In the genomic region with DNA sequence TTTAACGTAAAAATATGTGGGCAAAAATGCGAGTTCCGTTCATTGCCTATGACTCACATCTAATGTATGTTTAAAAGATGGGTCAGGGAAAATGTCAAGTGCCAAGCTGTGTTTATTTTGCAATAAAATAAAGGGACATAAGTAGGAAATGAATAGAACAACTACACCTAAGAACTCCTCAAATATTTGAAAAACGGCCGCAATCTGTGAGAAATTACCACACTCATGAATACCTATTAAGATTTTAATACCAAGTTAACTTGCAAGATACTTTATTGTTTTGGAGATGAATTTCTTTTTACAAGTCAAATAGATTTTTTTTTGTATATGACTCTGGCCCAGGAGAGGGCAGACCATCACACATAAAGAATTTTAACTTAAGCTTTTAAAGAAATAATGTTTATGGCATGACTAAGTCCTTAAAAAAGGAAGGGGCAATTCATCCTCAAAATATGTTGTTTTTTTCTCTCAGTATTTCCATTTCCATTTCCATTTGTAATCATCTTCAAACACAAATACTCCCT, we compare ENCODE assay signal across 8 cellular contexts.
DNase-seq lines count a peak whose midpoint lies in the region; ATAC-seq, FAIRE-seq and TF ChIP-seq lines count a peak whose summit lies in the region.

No MANE protein-coding gene starts in this region.

- ATAC-seq in natural killer cell treated with Interleukin-12 subunit alpha and Interleukin-12 subunit beta and Interleukin-15 and Interleukin-18, amount 100 ng/mL, for 72 hours = no peak
- ATAC-seq in pancreas (no peak), GM18873 (IDR thresholded peaks at IDR 0.05; ENCODE audit: low FRiP score, unreplicated experiment) (no peak)

- H3F3A ChIP-seq in Loucy (ENCODE audit: low read depth) = no peaks in the 10 kb centered on the region

- no peak overlapping the region for H3K4me3 Mint-ChIP-seq in natural killer cell treated with Interleukin-12 subunit alpha and Interleukin-12 subunit beta and Interleukin-15 and Interleukin-18, amount 100 ng/mL, for 72 hours

- no peaks in the 10 kb centered on the region for H3K36me3 ChIP-seq in Loucy (ENCODE audit: insufficient read depth, low read length)
- H3K36me3 ChIP-seq in pancreas = no peaks in the 10 kb centered on the region

- no peak overlapping the region for H3K9ac ChIP-seq in Loucy (ENCODE audit: low read depth, low read length, poor library complexity, severe bottlenecking)

- no peak overlapping the region for H3K27ac Mint-ChIP-seq in natural killer cell treated with Interleukin-12 subunit alpha and Interleukin-12 subunit beta and Interleukin-15 and Interleukin-18, amount 100 ng/mL, for 72 hours

- H3K9me3 Mint-ChIP-seq in natural killer cell treated with Interleukin-12 subunit alpha and Interleukin-12 subunit beta and Interleukin-15 and Interleukin-18, amount 100 ng/mL, for 72 hours = no peaks in the 10 kb centered on the region

- no peaks in the 10 kb centered on the region for H3K79me2 ChIP-seq in Loucy (ENCODE audit: insufficient read depth, low read length)

- TF ChIP-seq CTCF in Loucy (conservative IDR thresholded peaks at IDR 0.05; ENCODE audit: low read length) (peak; percentile 45), WI38 (IDR thresholded peaks at IDR 0.05; ENCODE audit: low read depth, low read length) (no peak), pancreas (IDR thresholded peaks at IDR 0.05) (no peak)

- H3K4me1 Mint-ChIP-seq in natural killer cell treated with Interleukin-12 subunit alpha and Interleukin-12 subunit beta and Interleukin-15 and Interleukin-18, amount 100 ng/mL, for 72 hours (ENCODE audit: low read depth in 2 of 2) = no peaks in the 10 kb centered on the region

- no peaks in the 10 kb centered on the region for H3K27me3 ChIP-seq in Loucy (ENCODE audit: insufficient read depth, low read length, poor library complexity, severe bottlenecking)
- H3K27me3 ChIP-seq in pancreas = no peaks in the 10 kb centered on the region

- WGBS in pancreas, 2 donors = 68 to 71% methylated on average over 5 of the region's 5 CpGs

- peaks cover 5 to 13% of the 10 kb centered on the region in 2 donors for H3K27me3 Mint-ChIP-seq in natural killer cell treated with Interleukin-12 subunit alpha and Interleukin-12 subunit beta and Interleukin-15 and Interleukin-18, amount 100 ng/mL, for 72 hours

- DNase-seq in CD1c-positive myeloid dendritic cell (ENCODE audit: extremely low spot score) (peak; percentile 8), kidney tubule cell (ENCODE audit: low spot score) (peak; percentile 52), globus pallidus (ENCODE audit: low spot score) (no peak), pancreas (no peak)
- no peak for DNase-seq in natural killer cell treated with Interleukin-12 subunit alpha and Interleukin-12 subunit beta and Interleukin-15 and Interleukin-18, amount 100 ng/mL, for 72 hours (ENCODE audit: low spot score)

- no peaks in the 10 kb centered on the region for H3K36me3 Mint-ChIP-seq in natural killer cell treated with Interleukin-12 subunit alpha and Interleukin-12 subunit beta and Interleukin-15 and Interleukin-18, amount 100 ng/mL, for 72 hours

- no peaks in the 10 kb centered on the region for H4K20me1 ChIP-seq in Loucy (ENCODE audit: insufficient read depth, low read length, poor library complexity, severe bottlenecking)

- H3K4me1 ChIP-seq in Loucy (ENCODE audit: insufficient read depth, low read length, poor library complexity, severe bottlenecking) (no peaks in the 10 kb centered on the region), pancreas (no peaks in the 10 kb centered on the region)

- H3K27ac ChIP-seq in pancreas = no peak overlapping the region

- no peaks in the 10 kb centered on the region for H3K9me2 ChIP-seq in Loucy (replicated peaks; ENCODE audit: low read depth, low read length)

- H3K9me3 ChIP-seq in Loucy (ENCODE audit: insufficient read depth, low read depth, low read length) (no peaks in the 10 kb centered on the region), pancreas (no peaks in the 10 kb centered on the region)

- no peak overlapping the region; the same call in 1 of the 2 replicates for H2AFZ ChIP-seq in Loucy (ENCODE audit: low read length)

- intact Hi-C loops in pancreas (cut with DNase I) = no loop called here

- FAIRE-seq in pancreas (lab: Jason Lieb, UNC) = no peak

- no peak overlapping the region for H3K4me2 ChIP-seq in Loucy (ENCODE audit: low read depth, low read length, poor library complexity, severe bottlenecking)

- H3K4me3 ChIP-seq in Loucy (ENCODE audit: low read length, poor library complexity, severe bottlenecking) = no peak overlapping the region
- 0 out of 2 replicates have a peak overlapping the region, but pooled peaks have one; percentile 5 for H3K4me3 ChIP-seq in WI38 (ENCODE audit: low read depth, low read length)
- no peak overlapping the region for H3K4me3 ChIP-seq in pancreas

Comparison
In these comparisons a context has a peak if more than half of its experiments do, and no peak if none do; other contexts are left out.
1. DNase-seq: peak in CD1c-positive myeloid dendritic cell (single experiment) and kidney tubule cell (single experiment); none in globus pallidus (single experiment), natural killer cell treated with Interleukin-12 subunit alpha and Interleukin-12 subunit beta and Interleukin-15 and Interleukin-18, amount 100 ng/mL, for 72 hours (single experiment) and pancreas (0 of 6).